8 cellular contexts compared by ENCODE assay signal in the genomic region with DNA sequence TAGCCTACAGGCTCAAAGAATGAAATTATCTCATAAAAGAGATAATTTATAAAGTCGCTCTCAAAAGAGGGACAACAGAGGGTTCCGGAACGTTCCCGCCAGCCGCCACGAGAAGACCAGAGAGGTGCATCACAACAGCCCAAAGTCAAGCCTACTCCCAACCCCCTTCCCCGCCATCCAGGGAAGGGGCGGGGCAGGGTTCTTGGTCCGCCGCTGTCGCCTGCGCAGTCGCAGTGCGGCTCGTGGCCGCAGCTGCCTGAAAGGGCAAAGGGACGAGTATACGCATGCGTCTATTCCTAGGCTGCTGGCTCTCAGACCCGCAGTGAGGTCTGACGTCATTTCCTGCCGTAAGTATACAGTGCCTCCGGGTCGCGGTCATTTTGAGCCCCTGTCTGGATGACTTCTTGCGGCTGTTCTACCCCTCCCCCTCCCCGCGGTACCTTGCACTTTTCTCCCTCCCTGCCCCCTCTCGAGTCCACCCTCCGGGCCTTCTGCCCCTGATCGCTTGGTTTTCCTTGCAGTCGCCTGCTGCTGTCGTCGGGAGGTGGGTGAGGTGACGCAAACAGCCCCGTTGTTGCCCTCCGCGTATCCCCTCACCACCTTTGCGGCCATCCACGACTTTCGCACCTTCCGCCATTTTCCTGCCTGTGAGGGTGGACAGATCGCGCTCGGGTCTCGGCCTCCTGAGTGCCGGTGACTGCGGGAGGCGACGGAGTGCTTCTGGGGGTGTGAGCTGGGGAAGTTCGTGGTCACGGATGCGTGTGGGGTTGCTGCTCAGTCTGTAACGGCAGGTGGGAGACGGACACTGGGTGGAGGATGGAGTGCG. TPM values are rescaled to one million over a fixed set of nuclear protein-coding genes. Genes with fewer than 3 reads are reported as not detected.
DNase-seq lines count a peak whose midpoint lies in the region; ATAC-seq and TF ChIP-seq lines count a peak whose summit lies in the region.

A gene with protein sequence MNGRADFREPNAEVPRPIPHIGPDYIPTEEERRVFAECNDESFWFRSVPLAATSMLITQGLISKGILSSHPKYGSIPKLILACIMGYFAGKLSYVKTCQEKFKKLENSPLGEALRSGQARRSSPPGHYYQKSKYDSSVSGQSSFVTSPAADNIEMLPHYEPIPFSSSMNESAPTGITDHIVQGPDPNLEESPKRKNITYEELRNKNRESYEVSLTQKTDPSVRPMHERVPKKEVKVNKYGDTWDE (plus strand): TSS at position 383 of the 826 bp plus-strand sequence. CDS start 1,537 bp downstream, outside the sequence.

- H3K9ac ChIP-seq in SK-N-MC (ENCODE audit: insufficient read length): peak within 1 kb of the TSS; percentile 98

- peaks cover 27% of the 10 kb centered on the region for H3K36me3 Mint-ChIP-seq in HFFc6 (ENCODE audit: low read depth)
- peaks cover 19% of the 10 kb centered on the region for H3K36me3 Mint-ChIP-seq in activated naive CD4-positive, alpha-beta T cell treated with anti-CD3 and anti-CD28 coated beads, Interleukin-2, amount 10 ng/mL, durations not matched to agents 7 days and 5 days

- H3K4me3 ChIP-seq in NB4 (ENCODE audit: low read depth, low read length): peak within 1 kb of the TSS; percentile 82
- H3K4me3 ChIP-seq in SK-N-MC: peak within 1 kb of the TSS; percentile 99
- peak within 1 kb of the TSS; percentile 80 to 93 for H3K4me3 ChIP-seq in gastroesophageal sphincter
- H3K4me3 ChIP-seq in neutrophil (ENCODE audit: low read depth in 1 of 2, low read length in 1 of 2): peak within 1 kb of the TSS; percentile 86 to 99

- H3K4me3 Mint-ChIP-seq in HFFc6: peak within 1 kb of the TSS; percentile 96
- H3K4me3 Mint-ChIP-seq in activated naive CD4-positive, alpha-beta T cell treated with anti-CD3 and anti-CD28 coated beads, Interleukin-2, amount 10 ng/mL, durations not matched to agents 7 days and 5 days: peak within 1 kb of the TSS; percentile 100

- H3K27me3 ChIP-seq in gastroesophageal sphincter (peaks cover 2% of the 10 kb centered on the region), neutrophil (peaks cover 19% of the 10 kb centered on the region)

- no peak for TF ChIP-seq EP300 in gastroesophageal sphincter (IDR thresholded peaks at IDR 0.05)

- CTCF ChIA-PET in activated naive CD4-positive, alpha-beta T cell treated with anti-CD3 and anti-CD28 coated beads, Interleukin-2, amount 10 ng/mL, durations not matched to agents 7 days and 5 days (lab: Charles Lee): no interaction called here

- ATAC-seq in gastroesophageal sphincter: peak; percentile 100

- peaks cover 0 to 18% (median 5%) of the 10 kb centered on the region in 3 donors for H3K4me1 ChIP-seq in gastroesophageal sphincter
- peaks cover 13 to 19% of the 10 kb centered on the region in 2 experiments for H3K4me1 ChIP-seq in neutrophil (ENCODE audit: control insufficient read depth in 1 of 2, insufficient read depth in 1 of 2, low read depth in 1 of 2, low read length in 1 of 2)

- DNase-seq in GM04503 (ENCODE audit: low read depth) (peak; percentile 91), HFFc6 (peak; percentile 99), NB4 (ENCODE audit: low read depth) (peak; percentile 100), SK-N-MC (ENCODE audit: low read depth, low spot score) (peak; percentile 93), substantia nigra (lab: John Stamatoyannopoulos, UW) (peak; percentile 80 to 99 (median 95))
- DNase-seq in activated naive CD4-positive, alpha-beta T cell treated with anti-CD3 and anti-CD28 coated beads, Interleukin-2, amount 10 ng/mL, durations not matched to agents 7 days and 5 days: peak; percentile 96

- peaks cover 9% of the 10 kb centered on the region for H3K27me3 Mint-ChIP-seq in HFFc6 (ENCODE audit: insufficient read depth)
- peaks cover 5% of the 10 kb centered on the region for H3K27me3 Mint-ChIP-seq in activated naive CD4-positive, alpha-beta T cell treated with anti-CD3 and anti-CD28 coated beads, Interleukin-2, amount 10 ng/mL, durations not matched to agents 7 days and 5 days

- H3K9me3 ChIP-seq in SK-N-MC (ENCODE audit: low read depth, low read length) (no peaks in the 10 kb centered on the region), gastroesophageal sphincter (no peaks in the 10 kb centered on the region), neutrophil (no peaks in the 10 kb centered on the region)

- WGBS in gastroesophageal sphincter (ENCODE audit: low coverage in 1 of 2), 2 donors: 0 to 1% methylated on average over 17 to 29 of the region's 56 CpGs

- TF ChIP-seq POLR2A in NB4 (IDR thresholded peaks at IDR 0.05; ENCODE audit: extremely low read depth, insufficient read length) (peak; percentile 66), gastroesophageal sphincter (IDR thresholded peaks at IDR 0.05) (no peak)

- peaks cover 4% of the 10 kb centered on the region; the same call in 1 of the 2 replicates for H3K9me3 Mint-ChIP-seq in HFFc6
- H3K9me3 Mint-ChIP-seq in activated naive CD4-positive, alpha-beta T cell treated with anti-CD3 and anti-CD28 coated beads, Interleukin-2, amount 10 ng/mL, durations not matched to agents 7 days and 5 days: no peaks in the 10 kb centered on the region

- TF ChIP-seq CTCF in HFFc6 (IDR thresholded peaks at IDR 0.05) (no peak), NB4 (IDR thresholded peaks at IDR 0.05; ENCODE audit: low read depth, low read length) (no peak), gastroesophageal sphincter (IDR thresholded peaks at IDR 0.05) (peak in 1 of 4 experiments; percentile 12), neutrophil (IDR thresholded peaks at IDR 0.05) (no peak)

- peak within 1 kb of the TSS; percentile 99 for H3K27ac Mint-ChIP-seq in HFFc6
- H3K27ac Mint-ChIP-seq in activated naive CD4-positive, alpha-beta T cell treated with anti-CD3 and anti-CD28 coated beads, Interleukin-2, amount 10 ng/mL, durations not matched to agents 7 days and 5 days: peak within 1 kb of the TSS; percentile 99

- peaks cover 24% of the 10 kb centered on the region for H3K4me1 Mint-ChIP-seq in HFFc6 (ENCODE audit: low read depth)
- peaks cover 33% of the 10 kb centered on the region for H3K4me1 Mint-ChIP-seq in activated naive CD4-positive, alpha-beta T cell treated with anti-CD3 and anti-CD28 coated beads, Interleukin-2, amount 10 ng/mL, durations not matched to agents 7 days and 5 days

- H3K36me3 ChIP-seq in SK-N-MC (ENCODE audit: insufficient read depth, low read length) (peaks cover 34% of the 10 kb centered on the region), gastroesophageal sphincter (peaks cover 0 to 22% of the 10 kb centered on the region in 2 donors), neutrophil (peaks cover 24% of the 10 kb centered on the region)

- H3K27ac ChIP-seq in SK-N-MC (peak within 1 kb of the TSS; percentile 93), gastroesophageal sphincter (peak within 1 kb of the TSS; percentile 87 to 96 (median 91)), neutrophil (peak within 1 kb of the TSS; percentile 93), substantia nigra (ENCODE audit: low read depth, low read length, poor library complexity, severe bottlenecking) (peak within 1 kb of the TSS; percentile 98)

RNA-seq across cellular contexts. Expression of the gene that starts here (rescaled TPM):
- 100 to 1,000 TPM; 125 to 153 (median 136) TPM for total RNA-seq in HFFc6 (2021; fragmentation: NEBNext Ultra II Directional; extraction: Animal tissue kit (Norgen Biotek cat#: 25700))
- total RNA-seq in gastroesophageal sphincter: 100 to 1,000 TPM in 3 of 4 donors, 10 to 100 TPM in 1; 97.3 to 134 (median 116) TPM

Comparison
In these comparisons a context has a peak if more than half of its experiments do, and no peak if none do; other contexts are left out.
1. Peak in every context shown above with its lines: DNase-seq, ATAC-seq, H3K4me3 ChIP-seq and H3K27ac ChIP-seq.